31 cellular contexts compared by ENCODE assay signal in the genomic region with DNA sequence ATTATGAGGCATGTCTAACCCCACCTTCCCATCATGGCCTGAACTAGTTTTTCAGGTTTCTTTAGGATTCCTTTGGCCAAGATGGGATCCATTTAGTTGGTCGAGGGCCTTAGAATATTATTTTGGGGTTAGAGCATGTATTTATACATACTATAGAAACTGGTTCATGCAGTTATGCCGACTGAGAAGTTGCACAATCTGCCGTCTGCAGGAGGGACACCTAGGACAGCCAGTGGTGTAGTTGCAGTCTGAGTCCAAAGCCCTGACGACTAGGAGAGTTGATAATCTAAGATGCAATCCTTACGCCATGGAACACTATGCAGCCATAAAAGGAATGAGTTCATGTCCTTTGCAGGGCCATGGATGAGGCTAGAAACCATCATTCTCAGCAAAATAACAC.
"Had no signal": no experiment of that assay in that cellular context is flagged by ENCODE, and none has a peak within 500 bp of the region (broad histone marks: within the 10 kb centered on the region; RNA-seq: fewer than 3 reads in every experiment).

No MANE protein-coding gene starts in this region.

- H3K4me3 Mint-ChIP-seq: mesothelial cell of epicardium; naive B cell; natural killer cell; nephron progenitor cell; neural progenitor cell; stimulated activated naive B cell treated with anti-CD40 and anti-IgM and Interleukin-4, amounts not matched to agents 10 μg/mL and 1 μg/mL and 100 μg/mL, for 72 hours had no signal

- H3K27ac Mint-ChIP-seq: mesothelial cell of epicardium; naive B cell; natural killer cell; nephron progenitor cell; neural progenitor cell; stimulated activated naive B cell treated with anti-CD40 and anti-IgM and Interleukin-4, amounts not matched to agents 10 μg/mL and 1 μg/mL and 100 μg/mL, for 72 hours had no signal

- H3K27me3 ChIP-seq: neural progenitor cell, neutrophil, stomach, testis, thyroid gland, transverse colon, upper lobe of right lung had no signal

- H2AFZ ChIP-seq: neural progenitor cell, parathyroid adenoma had no signal

- DNase-seq: heart left ventricle; islet precursor cell; kidney glomerular epithelial cell; left cardiac atrium; lower lobe of right lung; mammary epithelial cell; mesenchymal stem cell; naive B cell; natural killer cell; nephron progenitor cell; occipital lobe; psoas muscle; stimulated activated CD4-positive, alpha-beta T cell treated with anti-CD3 and anti-CD28 coated beads, Interleukin-12 subunit alpha, Interleukin-12 subunit beta, amount 100 ng/mL, for 4 hours; stimulated activated CD4-positive, alpha-beta T cell treated with anti-CD3 and anti-CD28 coated beads, Interleukin-15, amount 100 ng/mL, for 24 hours; stimulated activated CD4-positive, alpha-beta T cell treated with anti-CD3 and anti-CD28 coated beads, Interleukin-2, amount 100 ng/mL, for 24 hours; stimulated activated CD4-positive, alpha-beta T cell treated with anti-CD3 and anti-CD28 coated beads, Interleukin-4, amount 100 ng/mL, for 1 hour; stimulated activated naive B cell treated with anti-CD40 and anti-IgM and Interleukin-4, amounts not matched to agents 10 μg/mL and 1 μg/mL and 100 μg/mL, for 72 hours; stimulated activated naive CD8-positive, alpha-beta T cell treated with anti-CD3 and anti-CD28 coated beads, Interleukin-15, Interleukin-2, amounts not matched to agents 100 U/mL and 50 U/mL, for 24 hours; stomach; testis; thyroid gland; transverse colon; upper lobe of right lung had no signal

- H3K27me3 Mint-ChIP-seq: naive B cell had no signal

- H3K27ac ChIP-seq: heart left ventricle, lower lobe of right lung, neural progenitor cell, neutrophil, parathyroid adenoma, psoas muscle, skin epidermis, stomach, testis, thyroid gland, transverse colon, upper lobe of right lung had no signal

- H3K36me3 Mint-ChIP-seq: mesothelial cell of epicardium; naive B cell; natural killer cell; neural progenitor cell; stimulated activated naive B cell treated with anti-CD40 and anti-IgM and Interleukin-4, amounts not matched to agents 10 μg/mL and 1 μg/mL and 100 μg/mL, for 72 hours had no signal

- H3K4me1 Mint-ChIP-seq: naive B cell, natural killer cell, nephron progenitor cell had no signal

- H3K36me3 ChIP-seq: heart left ventricle, lower lobe of right lung, neural progenitor cell, neutrophil, stomach, thyroid gland, transverse colon, upper lobe of right lung had no signal

- H3K9me3 Mint-ChIP-seq: mesothelial cell of epicardium; nephron progenitor cell; stimulated activated naive B cell treated with anti-CD40 and anti-IgM and Interleukin-4, amounts not matched to agents 10 μg/mL and 1 μg/mL and 100 μg/mL, for 72 hours had no signal

- ATAC-seq: heart left ventricle; left cardiac atrium; left lobe of liver; lower lobe of right lung; natural killer cell; psoas muscle; sciatic nerve; stimulated activated naive B cell treated with anti-CD40 and anti-IgM and Interleukin-4, amounts not matched to agents 10 μg/mL and 1 μg/mL and 100 μg/mL, for 72 hours; stimulated activated naive CD8-positive, alpha-beta T cell treated with anti-CD3 and anti-CD28 coated beads, Interleukin-15, Interleukin-2, amounts not matched to agents 100 U/mL and 50 U/mL, for 24 hours; upper lobe of right lung had no signal

- H3K9ac ChIP-seq: neural progenitor cell, parathyroid adenoma had no signal

- H3K4me2 ChIP-seq: neural progenitor cell had no signal

- H3K9me3 ChIP-seq: heart left ventricle, lower lobe of right lung, neutrophil, psoas muscle, stomach, testis, thyroid gland, transverse colon, upper lobe of right lung had no signal

- H3K4me3 ChIP-seq: heart left ventricle, lower lobe of right lung, neural progenitor cell, psoas muscle, skin epidermis, stomach, testis, thyroid gland, transverse colon, upper lobe of right lung had no signal

- H3K4me1 ChIP-seq: heart left ventricle, lower lobe of right lung, neural progenitor cell, parathyroid adenoma, psoas muscle, stomach, testis, thyroid gland, transverse colon, upper lobe of right lung had no signal

- H3K79me2 ChIP-seq: parathyroid adenoma had no signal

- FAIRE-seq: urothelium cell line had no signal
